Comparison of ENCODE assay signal across 9 cellular contexts in genomic region chr3:81339040-81339845, GRCh38.
DNase-seq lines count a peak whose midpoint lies in the region; ATAC-seq and TF ChIP-seq lines count a peak whose summit lies in the region.
"Had no signal": no experiment of that assay in that cellular context is flagged by ENCODE, and none has a peak within 500 bp of the region (broad histone marks: within the 10 kb centered on the region; RNA-seq: fewer than 3 reads in every experiment).

No MANE protein-coding gene starts in this region.

- no peaks in the 10 kb centered on the region for H3K79me2 ChIP-seq in osteoblast (ENCODE audit: insufficient read depth, low read length)

- peak; percentile 46 for TF ChIP-seq CTCF in osteoblast (IDR thresholded peaks at IDR 0.05; ENCODE audit: extremely low read depth, low read depth, low read length)

- H3K9me3 ChIP-seq in osteoblast (ENCODE audit: low read depth, low read length), result no peaks in the 10 kb centered on the region
- H3K9me3 ChIP-seq: SJSA1 had no signal

- ATAC-seq in GM21390 (IDR thresholded peaks at IDR 0.05; ENCODE audit: unreplicated experiment), result peak; percentile 89
- peak; percentile 89 for ATAC-seq in HG03565 (IDR thresholded peaks at IDR 0.05; ENCODE audit: unreplicated experiment)
- ATAC-seq in stimulated activated memory B cell treated with anti-CD40 and anti-IgM and Interleukin-4, amounts not matched to agents 10 μg/mL and 1 μg/mL and 100 μg/mL, for 72 hours, result no peak

- H3K27ac Mint-ChIP-seq in stimulated activated memory B cell treated with anti-CD40 and anti-IgM and Interleukin-4, amounts not matched to agents 10 μg/mL and 1 μg/mL and 100 μg/mL, for 72 hours, result no peak overlapping the region

- peak; percentile 17 for DNase-seq in EL
- peak; percentile 3 for DNase-seq in astrocyte of the hippocampus (ENCODE audit: low read depth, low spot score)
- DNase-seq in osteoblast (ENCODE audit: insufficient read length, low spot score, missing footprints), result no peak
- DNase-seq in germinal center (ENCODE audit: low spot score), result no peak
- no peak for DNase-seq in cardiac septum (ENCODE audit: low spot score)

- no peaks in the 10 kb centered on the region for H3K36me3 Mint-ChIP-seq in stimulated activated memory B cell treated with anti-CD40 and anti-IgM and Interleukin-4, amounts not matched to agents 10 μg/mL and 1 μg/mL and 100 μg/mL, for 72 hours

- intact Hi-C loops in cardiac septum (cut with DNase I), result no loop called here

- no peaks in the 10 kb centered on the region for H3K9me3 Mint-ChIP-seq in stimulated activated memory B cell treated with anti-CD40 and anti-IgM and Interleukin-4, amounts not matched to agents 10 μg/mL and 1 μg/mL and 100 μg/mL, for 72 hours

- no peak overlapping the region for H3K4me3 Mint-ChIP-seq in stimulated activated memory B cell treated with anti-CD40 and anti-IgM and Interleukin-4, amounts not matched to agents 10 μg/mL and 1 μg/mL and 100 μg/mL, for 72 hours

- no peaks in the 10 kb centered on the region for H4K20me1 ChIP-seq in osteoblast (ENCODE audit: insufficient read depth, low read length)

- no peaks in the 10 kb centered on the region for H3K27me3 Mint-ChIP-seq in stimulated activated memory B cell treated with anti-CD40 and anti-IgM and Interleukin-4, amounts not matched to agents 10 μg/mL and 1 μg/mL and 100 μg/mL, for 72 hours

- H3K4me1 Mint-ChIP-seq in stimulated activated memory B cell treated with anti-CD40 and anti-IgM and Interleukin-4, amounts not matched to agents 10 μg/mL and 1 μg/mL and 100 μg/mL, for 72 hours, result no peaks in the 10 kb centered on the region

- no peak overlapping the region for H3K4me3 ChIP-seq in osteoblast (ENCODE audit: insufficient read depth, low read length)
- H3K4me3 ChIP-seq: SJSA1 had no signal

- no peak overlapping the region for H3K27ac ChIP-seq in osteoblast (ENCODE audit: low read depth, low read length)
- H3K27ac ChIP-seq: SJSA1 had no signal

- H3K4me2 ChIP-seq in osteoblast (ENCODE audit: insufficient read depth, low read length), result no peak overlapping the region

- H3K36me3 ChIP-seq in osteoblast (ENCODE audit: insufficient read depth, low read length), result no peaks in the 10 kb centered on the region
- H3K36me3 ChIP-seq: SJSA1 had no signal

- no peak overlapping the region for H2AFZ ChIP-seq in osteoblast (ENCODE audit: low read length)

- no peaks in the 10 kb centered on the region for H3K27me3 ChIP-seq in osteoblast (ENCODE audit: insufficient read depth, low read length)
- H3K27me3 ChIP-seq: SJSA1 had no signal

- H3K4me1 ChIP-seq in osteoblast (ENCODE audit: insufficient read depth, low read length), result no peaks in the 10 kb centered on the region
- H3K4me1 ChIP-seq: SJSA1 had no signal

Comparison
In these comparisons a context has a peak if more than half of its experiments do, and no peak if none do; other contexts are left out.
1. DNase-seq: peak in EL (single experiment) and astrocyte of the hippocampus (single experiment); none in osteoblast (single experiment), germinal center (single experiment) and cardiac septum (single experiment).